ENCODE assay signal across 17 cellular contexts in the genomic region with DNA sequence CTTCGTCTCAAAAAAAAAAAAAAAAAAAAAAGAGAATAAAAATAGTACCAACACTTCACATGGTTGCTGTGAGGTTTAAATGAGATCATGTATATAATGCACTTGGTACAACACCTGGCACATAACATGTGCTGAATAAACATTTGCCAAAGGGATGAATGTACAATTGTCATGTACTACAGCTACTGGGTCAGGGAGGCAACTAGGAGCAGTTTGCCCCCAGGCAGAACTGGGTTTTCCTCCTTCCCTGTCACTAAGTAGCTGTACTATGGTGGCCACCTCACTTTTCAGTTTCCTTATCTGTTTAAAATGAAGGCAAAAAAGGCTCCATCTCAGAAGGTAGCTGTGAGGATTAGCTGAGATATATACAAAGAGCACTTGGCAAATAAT. TPM values are rescaled to one million over a fixed set of nuclear protein-coding genes. Genes with fewer than 3 reads are reported as not detected.
DNase-seq lines count a peak whose midpoint lies in the region; ATAC-seq and TF ChIP-seq lines count a peak whose summit lies in the region.
"Had no signal": no experiment of that assay in that cellular context is flagged by ENCODE, and none has a peak within 500 bp of the region (broad histone marks: within the 10 kb centered on the region; RNA-seq: fewer than 3 reads in every experiment).

No MANE protein-coding gene starts in this region.

- TF ChIP-seq CTCF in KMS-11 (conservative IDR thresholded peaks at IDR 0.05; ENCODE audit: low read depth, low read length) = no peak
- TF ChIP-seq CTCF in Calu3 (IDR thresholded peaks at IDR 0.05; ENCODE audit: unreplicated experiment) = no peak

- H3K27me3 Mint-ChIP-seq in activated T-cell treated with anti-CD3 and anti-CD28 coated beads, Interleukin-2, amount 50 U/mL, for 72 hours (ENCODE audit: low read depth) = no peaks in the 10 kb centered on the region
- no peaks in the 10 kb centered on the region for H3K27me3 Mint-ChIP-seq in activated naive CD8-positive, alpha-beta T cell treated with anti-CD3 and anti-CD28 coated beads, Interleukin-2, amount 50 U/mL, for 24 hours
- no peaks in the 10 kb centered on the region for H3K27me3 Mint-ChIP-seq in stimulated activated memory B cell treated with anti-CD40 and anti-IgM and Interleukin-4, amounts not matched to agents 10 μg/mL and 1 μg/mL and 100 μg/mL, for 72 hours
- H3K27me3 Mint-ChIP-seq in Calu3 (ENCODE audit: unreplicated experiment) = no peaks in the 10 kb centered on the region
- H3K27me3 Mint-ChIP-seq: CD8-positive, alpha-beta memory T cell had no signal

- peak overlapping the region; percentile 36 to 54 for H3K4me3 Mint-ChIP-seq in activated T-cell treated with anti-CD3 and anti-CD28 coated beads, Interleukin-2, amount 50 U/mL, for 72 hours
- H3K4me3 Mint-ChIP-seq in activated naive CD8-positive, alpha-beta T cell treated with anti-CD3 and anti-CD28 coated beads, Interleukin-2, amount 50 U/mL, for 24 hours = peak overlapping the region; percentile 4
- H3K4me3 Mint-ChIP-seq in stimulated activated memory B cell treated with anti-CD40 and anti-IgM and Interleukin-4, amounts not matched to agents 10 μg/mL and 1 μg/mL and 100 μg/mL, for 72 hours = no peak overlapping the region
- H3K4me3 Mint-ChIP-seq in Calu3 (ENCODE audit: low read depth, unreplicated experiment) = no peak overlapping the region
- H3K4me3 Mint-ChIP-seq: CD8-positive, alpha-beta memory T cell had no signal

- no peak overlapping the region for H3K9ac ChIP-seq in KMS-11

- no peaks in the 10 kb centered on the region for H3K9me3 ChIP-seq in HAP-1
- H3K9me3 ChIP-seq: Peyer's patch had no signal

- peaks cover 68% of the 10 kb centered on the region for H3K79me2 ChIP-seq in KMS-11 (ENCODE audit: insufficient read depth, low read depth)

- peak overlapping the region; percentile 10; the same call in 1 of the 2 replicates for H3K27ac ChIP-seq in KMS-11

- in situ Hi-C loops in HAP-1 (cut with MboI; ENCODE audit: low sequenced_read_pairs) = no loop called here

- H3K27ac Mint-ChIP-seq in activated T-cell treated with anti-CD3 and anti-CD28 coated beads, Interleukin-2, amount 50 U/mL, for 72 hours = peak overlapping the region; percentile 88
- peak overlapping the region; percentile 84 for H3K27ac Mint-ChIP-seq in activated naive CD8-positive, alpha-beta T cell treated with anti-CD3 and anti-CD28 coated beads, Interleukin-2, amount 50 U/mL, for 24 hours
- peak overlapping the region; percentile 65 for H3K27ac Mint-ChIP-seq in stimulated activated memory B cell treated with anti-CD40 and anti-IgM and Interleukin-4, amounts not matched to agents 10 μg/mL and 1 μg/mL and 100 μg/mL, for 72 hours
- H3K27ac Mint-ChIP-seq in Calu3 (ENCODE audit: unreplicated experiment) = no peak overlapping the region

- intact Hi-C loops in Calu3 (cut with micrococcal nuclease; ENCODE audit: unreplicated experiment) = no loop called here

- peaks cover 18% of the 10 kb centered on the region; the same call in 1 of the 2 replicates for H4K20me1 ChIP-seq in KMS-11 (ENCODE audit: insufficient read depth)

- H3K4me1 ChIP-seq in KMS-11 (ENCODE audit: low read depth, poor library complexity, severe bottlenecking) (peaks cover 61% of the 10 kb centered on the region), HAP-1 (peaks cover 39% of the 10 kb centered on the region)

- H3K4me1 Mint-ChIP-seq in activated T-cell treated with anti-CD3 and anti-CD28 coated beads, Interleukin-2, amount 50 U/mL, for 72 hours (ENCODE audit: low read depth) = peaks cover 72% of the 10 kb centered on the region
- H3K4me1 Mint-ChIP-seq in activated naive CD8-positive, alpha-beta T cell treated with anti-CD3 and anti-CD28 coated beads, Interleukin-2, amount 50 U/mL, for 24 hours = peaks cover 58% of the 10 kb centered on the region
- peaks cover 36% of the 10 kb centered on the region for H3K4me1 Mint-ChIP-seq in stimulated activated memory B cell treated with anti-CD40 and anti-IgM and Interleukin-4, amounts not matched to agents 10 μg/mL and 1 μg/mL and 100 μg/mL, for 72 hours
- H3K4me1 Mint-ChIP-seq in Calu3 (ENCODE audit: low read depth, unreplicated experiment) = peaks cover 11% of the 10 kb centered on the region

- no peak overlapping the region for H2AFZ ChIP-seq in KMS-11 (ENCODE audit: low read depth)

- CTCF ChIA-PET in Calu3 (lab: Charles Lee) = interaction anchor here (1.7 kb wide), 1 partner anchor 10 kb away, joined by 3 read pairs; no protein-coding TSS in a partner anchor

- no TSS peak for BruUV-seq in Calu3 (replicated peaks; lab: Mats Ljungman, UMichigan)

- H3K9me3 Mint-ChIP-seq in activated T-cell treated with anti-CD3 and anti-CD28 coated beads, Interleukin-2, amount 50 U/mL, for 72 hours = no peaks in the 10 kb centered on the region
- no peaks in the 10 kb centered on the region for H3K9me3 Mint-ChIP-seq in activated naive CD8-positive, alpha-beta T cell treated with anti-CD3 and anti-CD28 coated beads, Interleukin-2, amount 50 U/mL, for 24 hours
- H3K9me3 Mint-ChIP-seq in stimulated activated memory B cell treated with anti-CD40 and anti-IgM and Interleukin-4, amounts not matched to agents 10 μg/mL and 1 μg/mL and 100 μg/mL, for 72 hours = no peaks in the 10 kb centered on the region
- H3K9me3 Mint-ChIP-seq in Calu3 (ENCODE audit: low read depth, unreplicated experiment) = no peaks in the 10 kb centered on the region
- H3K9me3 Mint-ChIP-seq: CD8-positive, alpha-beta memory T cell had no signal

- no peak overlapping the region for H3K4me3 ChIP-seq in KMS-11 (IDR thresholded peaks at IDR 0.05; ENCODE audit: insufficient read depth, low read depth, low read length)
- no peak overlapping the region for H3K4me3 ChIP-seq in HAP-1
- H3K4me3 ChIP-seq: Peyer's patch had no signal

- DNase-seq in activated T-cell treated with anti-CD3 and anti-CD28 coated beads, Interleukin-2, amount 50 U/mL, for 72 hours = no peak
- DNase-seq in activated T-cell treated with anti-CD3 and anti-CD28 coated beads, Interleukin-2, amount 50 U/mL, for 48 hours = no peak
- DNase-seq in activated naive CD8-positive, alpha-beta T cell treated with anti-CD3 and anti-CD28 coated beads, Interleukin-2, amount 50 U/mL, for 24 hours = no peak
- DNase-seq in Calu3 = no peak
- no peak for DNase-seq in mesenteric fat pad (ENCODE audit: low spot score)
- no peak for DNase-seq in HAP-1 (ENCODE audit: low spot score in 2 of 2)
- DNase-seq: activated effector memory CD4-positive, alpha-beta T cell treated with Interleukin-2 at 50 U/mL for 16 hours; CD8-positive, alpha-beta memory T cell; foreskin melanocyte; GOT3; MM.1S; NCI-H146; NCI-H774; Peyer's patch; retina had no signal

- H3K36me3 Mint-ChIP-seq in activated T-cell treated with anti-CD3 and anti-CD28 coated beads, Interleukin-2, amount 50 U/mL, for 72 hours (ENCODE audit: insufficient read depth in 2 of 2) = peaks cover 8 to 35% of the 10 kb centered on the region in 2 donors
- H3K36me3 Mint-ChIP-seq in activated naive CD8-positive, alpha-beta T cell treated with anti-CD3 and anti-CD28 coated beads, Interleukin-2, amount 50 U/mL, for 24 hours (ENCODE audit: low read depth) = peaks cover 77% of the 10 kb centered on the region
- H3K36me3 Mint-ChIP-seq in stimulated activated memory B cell treated with anti-CD40 and anti-IgM and Interleukin-4, amounts not matched to agents 10 μg/mL and 1 μg/mL and 100 μg/mL, for 72 hours = peaks cover 39% of the 10 kb centered on the region
- peaks cover 42% of the 10 kb centered on the region for H3K36me3 Mint-ChIP-seq in Calu3 (ENCODE audit: insufficient read depth, unreplicated experiment)

- no peak for ATAC-seq in activated T-cell treated with anti-CD3 and anti-CD28 coated beads, Interleukin-2, amount 50 U/mL, for 72 hours (replicated peaks in 1 of 2)
- no peak for ATAC-seq in activated naive CD8-positive, alpha-beta T cell treated with anti-CD3 and anti-CD28 coated beads, Interleukin-2, amount 50 U/mL, for 24 hours
- ATAC-seq in stimulated activated memory B cell treated with anti-CD40 and anti-IgM and Interleukin-4, amounts not matched to agents 10 μg/mL and 1 μg/mL and 100 μg/mL, for 72 hours = no peak

- H3K27me3 ChIP-seq in KMS-11 (ENCODE audit: insufficient read depth, low read depth) (no peaks in the 10 kb centered on the region), HAP-1 (ENCODE audit: low read depth) (no peaks in the 10 kb centered on the region)
- H3K27me3 ChIP-seq: Peyer's patch had no signal

- H3K4me2 ChIP-seq in KMS-11 = peak overlapping the region; percentile 18; the same call in 1 of the 2 replicates

- H3K36me3 ChIP-seq in KMS-11 (ENCODE audit: insufficient read depth) (peaks cover 15% of the 10 kb centered on the region; the same call in 1 of the 2 replicates), HAP-1 (replicated peaks) (peaks cover 50% of the 10 kb centered on the region)

RNA-seq across cellular contexts. Expression of gene AK2, which starts 11.5 kb away (rescaled TPM):
- total RNA-seq in activated T-cell treated with anti-CD3 and anti-CD28 coated beads, Interleukin-2, amount 50 U/mL, for 72 hours = 100 to 1,000 TPM; 217 to 223 TPM
- total RNA-seq in Calu3 (2022) (226 and 233 TPM in 2 replicates), mesenteric fat pad (159 TPM)

RNA-seq across cellular contexts. Expression of gene AZIN2, which starts 55.8 kb away (rescaled TPM):
- 1 to 10 TPM; 2.5 to 4.1 TPM for total RNA-seq in activated T-cell treated with anti-CD3 and anti-CD28 coated beads, Interleukin-2, amount 50 U/mL, for 72 hours
- total RNA-seq in Calu3 (2022) (3.3 and 3.6 TPM in 2 replicates), mesenteric fat pad (2.1 TPM)

Comparison
In these comparisons a context has a peak if more than half of its experiments do, and no peak if none do; other contexts are left out.
1. H3K4me3 Mint-ChIP-seq: peak in activated T-cell treated with anti-CD3 and anti-CD28 coated beads, Interleukin-2, amount 50 U/mL, for 72 hours (2 of 2) and activated naive CD8-positive, alpha-beta T cell treated with anti-CD3 and anti-CD28 coated beads, Interleukin-2, amount 50 U/mL, for 24 hours (single experiment); none in stimulated activated memory B cell treated with anti-CD40 and anti-IgM and Interleukin-4, amounts not matched to agents 10 μg/mL and 1 μg/mL and 100 μg/mL, for 72 hours (single experiment) and Calu3 (single experiment).